In genomic region chr16:66510711-66511614, GRCh38 we compare ENCODE assay signal across 11 cellular contexts. TPM values are rescaled to one million over a fixed set of nuclear protein-coding genes. Genes with fewer than 3 reads are reported as not detected.
DNase-seq lines count a peak whose midpoint lies in the region; ATAC-seq and TF ChIP-seq lines count a peak whose summit lies in the region.
"Had no signal": no experiment of that assay in that cellular context is flagged by ENCODE, and none has a peak within 500 bp of the region (broad histone marks: within the 10 kb centered on the region; RNA-seq: fewer than 3 reads in every experiment).

No MANE protein-coding gene starts in this region.

- ATAC-seq in HG03520 (IDR thresholded peaks at IDR 0.05; ENCODE audit: unreplicated experiment) = no peak
- ATAC-seq in GM19324 (IDR thresholded peaks at IDR 0.05; ENCODE audit: low FRiP score, unreplicated experiment) = no peak

- no peak overlapping the region for H3K4ac ChIP-seq in mesenchymal stem cell (ENCODE audit: low read depth in 1 of 2, low read length in 2 of 2)

- no peak overlapping the region for H4K8ac ChIP-seq in mesenchymal stem cell (ENCODE audit: low read length)

- peaks cover 15% of the 10 kb centered on the region for H3K36me3 Mint-ChIP-seq in chondrocyte (ENCODE audit: low read depth)

- no peak overlapping the region for H2AFZ ChIP-seq in mesenchymal stem cell (ENCODE audit: low read depth, low read length)

- no peak overlapping the region for H3K14ac ChIP-seq in mesenchymal stem cell (ENCODE audit: low read length in 2 of 2)

- peak overlapping the region; percentile 97 for H3K27ac ChIP-seq in mesenchymal stem cell (ENCODE audit: low read length, poor library complexity, severe bottlenecking)
- peak overlapping the region; percentile 80 to 86 (median 85) for H3K27ac ChIP-seq in thyroid gland
- no peak overlapping the region for H3K27ac ChIP-seq in colonic mucosa

- H3K9ac ChIP-seq in mesenchymal stem cell (ENCODE audit: low read length) = peak overlapping the region; percentile 40
- no peak overlapping the region for H3K9ac ChIP-seq in colonic mucosa (ENCODE audit: low read depth in 2 of 2, low read length in 2 of 2)

- H3K27me3 Mint-ChIP-seq in chondrocyte (ENCODE audit: low read depth) = no peaks in the 10 kb centered on the region
- H3K27me3 Mint-ChIP-seq: activated naive CD8-positive, alpha-beta T cell had no signal

- no peak overlapping the region for H3K4me2 ChIP-seq in mesenchymal stem cell (ENCODE audit: low read length, poor library complexity, severe bottlenecking)

- peaks cover 12% of the 10 kb centered on the region for H3K79me1 ChIP-seq in mesenchymal stem cell (replicated peaks; ENCODE audit: low read length, poor library complexity, severe bottlenecking)

- TF ChIP-seq POLR2A in thyroid gland (IDR thresholded peaks at IDR 0.05) = no peak

- H2BK120ac ChIP-seq in mesenchymal stem cell (ENCODE audit: low read depth, low read length) = no peak overlapping the region

- intact Hi-C loops in thyroid gland (cut with DNase I) = no loop called here
- intact Hi-C loops in colonic mucosa (cut with DNase I) = no loop called here

- H3K9me3 Mint-ChIP-seq in chondrocyte (ENCODE audit: low read depth) = peaks cover 5% of the 10 kb centered on the region

- WGBS in mesenchymal stem cell = 97% methylated on average over 13 of the region's 13 CpGs
- 21 to 26% methylated on average over 11 to 13 of the region's 13 CpGs for WGBS in thyroid gland, 2 donors

- H3K9me3 ChIP-seq in mesenchymal stem cell (ENCODE audit: control insufficient read depth, low read length) = no peaks in the 10 kb centered on the region
- H3K9me3 ChIP-seq in thyroid gland = no peaks in the 10 kb centered on the region
- H3K9me3 ChIP-seq in colonic mucosa = no peaks in the 10 kb centered on the region

- H3K4me1 Mint-ChIP-seq in chondrocyte (ENCODE audit: low read depth) = peaks cover 59% of the 10 kb centered on the region

- H3K4me1 ChIP-seq in mesenchymal stem cell (ENCODE audit: control insufficient read depth, insufficient read depth, low read depth, low read length) (peaks cover 42% of the 10 kb centered on the region), thyroid gland (peaks cover 68 to 81% of the 10 kb centered on the region in 2 donors), colonic mucosa (no peaks in the 10 kb centered on the region)

- H2AK5ac ChIP-seq in mesenchymal stem cell (ENCODE audit: low read length, severe bottlenecking) = peak overlapping the region; percentile 94

- DNase-seq in NCI-H2029 (lab: John Stamatoyannopoulos, UW) = peak; percentile 36
- DNase-seq in chondrocyte (ENCODE audit: low spot score) = peak; percentile 42
- no peak for DNase-seq in mesenchymal stem cell
- peak; percentile 93 to 94 for DNase-seq in thyroid gland
- no peak for DNase-seq in colonic mucosa
- DNase-seq in Kasumi-1 (lab: John Stamatoyannopoulos, UW) = no peak
- DNase-seq: activated CD4-positive, CD25-positive, alpha-beta regulatory T cell; GDM1 had no signal

- H3K36me3 ChIP-seq in mesenchymal stem cell (ENCODE audit: control insufficient read depth in 1 of 2, insufficient read depth in 2 of 2, low read depth in 1 of 2, low read length in 2 of 2) (peaks cover 29 to 32% of the 10 kb centered on the region in 2 experiments), thyroid gland (no peaks in the 10 kb centered on the region), colonic mucosa (no peaks in the 10 kb centered on the region)

- H3K27me3 ChIP-seq in mesenchymal stem cell (ENCODE audit: control insufficient read depth in 1 of 2, insufficient read depth in 1 of 2, low read length in 2 of 2) (no peaks in the 10 kb centered on the region), thyroid gland (no peaks in the 10 kb centered on the region), colonic mucosa (no peaks in the 10 kb centered on the region)

- H2BK15ac ChIP-seq in mesenchymal stem cell (ENCODE audit: low read depth, poor library complexity, severe bottlenecking) = no peak overlapping the region

- no peak overlapping the region for H4K91ac ChIP-seq in mesenchymal stem cell (ENCODE audit: low read length)

- peak overlapping the region; percentile 93 for H3K27ac Mint-ChIP-seq in chondrocyte (ENCODE audit: unreplicated experiment)
- H3K27ac Mint-ChIP-seq: activated naive CD8-positive, alpha-beta T cell had no signal

- no peak overlapping the region for H3K23ac ChIP-seq in mesenchymal stem cell (ENCODE audit: low read length in 2 of 2)

- H3K18ac ChIP-seq in mesenchymal stem cell (ENCODE audit: low read depth in 1 of 2, low read length in 2 of 2) = no peak overlapping the region

- H2BK5ac ChIP-seq in mesenchymal stem cell (ENCODE audit: low read depth, low read length, poor library complexity, severe bottlenecking) = peak overlapping the region; percentile 97

- no peak for TF ChIP-seq CTCF in chondrocyte (IDR thresholded peaks at IDR 0.05)
- no peak for TF ChIP-seq CTCF in thyroid gland (IDR thresholded peaks at IDR 0.05)
- no peak for TF ChIP-seq CTCF in colonic mucosa (IDR thresholded peaks at IDR 0.05)

- H2BK12ac ChIP-seq in mesenchymal stem cell (ENCODE audit: low read length in 2 of 2) = no peak overlapping the region

- no peak overlapping the region for H3K4me3 Mint-ChIP-seq in chondrocyte (ENCODE audit: unreplicated experiment)
- H3K4me3 Mint-ChIP-seq: activated naive CD8-positive, alpha-beta T cell had no signal

- H3K4me3 ChIP-seq in mesenchymal stem cell (ENCODE audit: insufficient read depth in 1 of 2, low read depth in 1 of 2, low read length in 2 of 2) (peak overlapping the region in 1 of 2 experiments; percentile 32), thyroid gland (replicated peaks in 1 of 3) (no peak overlapping the region), colonic mucosa (no peak overlapping the region)

RNA-seq across cellular contexts. Expression of gene TK2, which starts 39.0 kb away (rescaled TPM):
- total RNA-seq in chondrocyte (30.4 to 34.3 TPM (median 33.6 TPM) in 3 replicates), thyroid gland (10 to 100 TPM; 31.6 to 55.5 (median 46.6) TPM), colonic mucosa (10 to 100 TPM; 11.9 to 17.0 TPM)
- polyA plus RNA-seq in mesenchymal stem cell (2013, experiment 1 of 2) = 12.5 TPM
- 12.8 TPM for polyA plus RNA-seq in mesenchymal stem cell (2013, experiment 2 of 2)

RNA-seq across cellular contexts. Expression of gene CKLF, which starts 41.4 kb away (rescaled TPM):
- total RNA-seq in chondrocyte (47.3 to 52.8 TPM (median 51.9 TPM) in 3 replicates), thyroid gland (10 to 100 TPM; 22.1 to 79.4 (median 49.9) TPM), colonic mucosa (10 to 100 TPM; 41.5 to 58.4 TPM)
- polyA plus RNA-seq in mesenchymal stem cell (2013, experiment 1 of 2) = 47.1 TPM
- 49.9 TPM for polyA plus RNA-seq in mesenchymal stem cell (2013, experiment 2 of 2)

RNA-seq across cellular contexts. Expression of gene CMTM1, which starts 55.3 kb away (rescaled TPM):
- total RNA-seq in chondrocyte (6.3 to 11.9 TPM (median 9.6 TPM) in 3 replicates), thyroid gland (1 to 10 TPM in 1 of 4 donors, not detected in 3; 3.8 TPM), colonic mucosa (1 to 10 TPM; 5.1 to 9.4 TPM)
- polyA plus RNA-seq in mesenchymal stem cell (2013, experiment 1 of 2) = 1.8 TPM
- polyA plus RNA-seq in mesenchymal stem cell (2013, experiment 2 of 2) = 1.5 TPM

Comparison
In these comparisons a context has a peak if more than half of its experiments do, and no peak if none do; other contexts are left out.
1. DNase-seq: peak in NCI-H2029 (single experiment), chondrocyte (single experiment) and thyroid gland (2 of 2); none in mesenchymal stem cell (single experiment), colonic mucosa (single experiment) and Kasumi-1 (0 of 2).